Comparison of ENCODE assay signal across 29 cellular contexts in the genomic region with DNA sequence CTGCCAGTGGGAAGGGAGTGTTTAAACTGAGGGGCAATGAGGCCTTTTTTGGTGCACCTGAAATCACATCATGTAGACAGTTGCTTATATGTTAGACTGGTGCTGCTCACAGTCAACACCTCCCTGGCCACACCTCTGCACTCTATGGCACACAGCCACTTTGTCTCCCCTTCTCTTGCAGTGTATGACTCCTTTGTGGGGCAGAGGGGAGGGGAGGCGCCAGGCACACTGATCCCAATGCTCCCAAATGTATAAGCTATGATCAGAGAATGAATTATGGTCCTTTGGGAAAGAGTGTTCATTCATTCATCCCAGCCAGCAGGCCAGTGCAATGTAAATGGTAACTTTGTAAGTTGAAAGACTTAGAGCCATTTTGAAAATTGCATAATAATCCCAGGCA. TPM values are rescaled to one million over a fixed set of nuclear protein-coding genes. Genes with fewer than 3 reads are reported as not detected.
"Had no signal": no experiment of that assay in that cellular context is flagged by ENCODE, and none has a peak within 500 bp of the region (broad histone marks: within the 10 kb centered on the region; RNA-seq: fewer than 3 reads in every experiment).

No MANE protein-coding gene starts in this region.

- H3K4me1 ChIP-seq: foreskin keratinocyte, psoas muscle, vagina had no signal

- DNase-seq: dermis blood vessel endothelial cell; effector memory CD4-positive, alpha-beta T cell; foreskin keratinocyte; heart left ventricle; kidney; left lung; mesenchymal stem cell; midbrain; naive thymus-derived CD4-positive, alpha-beta T cell; occipital lobe; ovary; posterior cingulate gyrus; psoas muscle; right cardiac atrium; stimulated activated CD4-positive, alpha-beta T cell treated with anti-CD3 and anti-CD28 coated beads, Interleukin-15, amount 100 ng/mL, for 24 hours; stimulated activated CD4-positive, alpha-beta T cell treated with anti-CD3 and anti-CD28 coated beads, Interleukin-2, amount 100 ng/mL, for 48 hours; stimulated activated naive B cell treated with anti-CD40 and anti-IgM and Interleukin-4, amounts not matched to agents 10 μg/mL and 1 μg/mL and 100 μg/mL, for 72 hours had no signal

- H2AFZ ChIP-seq: hepatocyte had no signal

- H3K9me3 Mint-ChIP-seq: nephron progenitor cell; stimulated activated naive B cell treated with anti-CD40 and anti-IgM and Interleukin-4, amounts not matched to agents 10 μg/mL and 1 μg/mL and 100 μg/mL, for 72 hours; stimulated activated naive CD8-positive, alpha-beta T cell treated with anti-CD3 and anti-CD28 coated beads, Interleukin-15, Interleukin-2, amounts not matched to agents 100 ng/mL and 50 ng/mL, for 24 hours had no signal

- H3K27ac Mint-ChIP-seq: naive thymus-derived CD4-positive, alpha-beta T cell; stimulated activated naive B cell treated with anti-CD40 and anti-IgM and Interleukin-4, amounts not matched to agents 10 μg/mL and 1 μg/mL and 100 μg/mL, for 72 hours; stimulated activated naive CD8-positive, alpha-beta T cell treated with anti-CD3 and anti-CD28 coated beads, Interleukin-15, Interleukin-2, amounts not matched to agents 100 ng/mL and 50 ng/mL, for 24 hours had no signal

- H3K79me2 ChIP-seq: hepatocyte had no signal

- H3K4me3 Mint-ChIP-seq: naive thymus-derived CD4-positive, alpha-beta T cell; nephron progenitor cell; stimulated activated naive B cell treated with anti-CD40 and anti-IgM and Interleukin-4, amounts not matched to agents 10 μg/mL and 1 μg/mL and 100 μg/mL, for 72 hours; stimulated activated naive CD8-positive, alpha-beta T cell treated with anti-CD3 and anti-CD28 coated beads, Interleukin-15, Interleukin-2, amounts not matched to agents 100 ng/mL and 50 ng/mL, for 24 hours had no signal

- H3K4me3 ChIP-seq: coronary artery, esophagus muscularis mucosa, gastroesophageal sphincter, heart left ventricle, hepatocyte, left lung, ovary, psoas muscle, skin epidermis, thoracic aorta, tibial nerve, vagina had no signal

- H3K4me2 ChIP-seq: hepatocyte had no signal

- ATAC-seq: foreskin keratinocyte; gastroesophageal sphincter; heart left ventricle; left lung; naive thymus-derived CD4-positive, alpha-beta T cell; psoas muscle; right cardiac atrium; stimulated activated naive B cell treated with anti-CD40 and anti-IgM and Interleukin-4, amounts not matched to agents 10 μg/mL and 1 μg/mL and 100 μg/mL, for 72 hours had no signal

- H3K36me3 ChIP-seq: esophagus muscularis mucosa, gastroesophageal sphincter, heart left ventricle, left lung, ovary, thoracic aorta, tibial nerve, vagina had no signal

- H3K9me3 ChIP-seq: esophagus muscularis mucosa, gastroesophageal sphincter, heart left ventricle, left lung, ovary, psoas muscle, thoracic aorta, tibial nerve, vagina had no signal

- H3K27ac ChIP-seq: coronary artery, esophagus muscularis mucosa, foreskin keratinocyte, gastroesophageal sphincter, heart left ventricle, hepatocyte, left lung, ovary, psoas muscle, skin epidermis, thoracic aorta, tibial nerve, vagina had no signal

- H3K27me3 ChIP-seq: hepatocyte, ovary, vagina had no signal

- H3K36me3 Mint-ChIP-seq: naive thymus-derived CD4-positive, alpha-beta T cell; stimulated activated naive B cell treated with anti-CD40 and anti-IgM and Interleukin-4, amounts not matched to agents 10 μg/mL and 1 μg/mL and 100 μg/mL, for 72 hours had no signal

RNA-seq across cellular contexts. Expression of a gene that starts 4.6 kb away (rescaled TPM):
- total RNA-seq: dermis blood vessel endothelial cell, endothelial cell of umbilical vein, lung microvascular endothelial cell had no signal
- polyA plus RNA-seq: endothelial cell of umbilical vein had no signal
